ENCODE assay signal across 8 cellular contexts in genomic region chr3:156673732-156674045, GRCh38. TPM values are rescaled to one million over a fixed set of nuclear protein-coding genes. Genes with fewer than 3 reads are reported as not detected.
DNase-seq lines count a peak whose midpoint lies in the region; ATAC-seq and TF ChIP-seq lines count a peak whose summit lies in the region.

No MANE protein-coding gene starts in this region.

- H3K9me3 ChIP-seq in body of pancreas, result no peaks in the 10 kb centered on the region
- no peaks in the 10 kb centered on the region for H3K9me3 ChIP-seq in mesenchymal stem cell (ENCODE audit: control insufficient read depth, low read length)
- no peaks in the 10 kb centered on the region for H3K9me3 ChIP-seq in upper lobe of right lung

- peaks cover 2% of the 10 kb centered on the region for H3K9me3 Mint-ChIP-seq in activated naive CD4-positive, alpha-beta T cell treated with anti-CD3 and anti-CD28 coated beads, Interleukin-2, amount 10 ng/mL, durations not matched to agents 7 days and 5 days

- CTCF ChIA-PET in activated naive CD4-positive, alpha-beta T cell treated with anti-CD3 and anti-CD28 coated beads, Interleukin-2, amount 10 ng/mL, durations not matched to agents 7 days and 5 days (lab: Charles Lee), result interaction anchor here (0.7 to 5.1 kb wide), 18 partner anchors 9 to 464 kb away, joined by 3 to 34 read pairs (median 5); partner anchors contain the start of gene SSR3

- peak overlapping the region in 1 of 2 experiments; percentile 84 for H2BK12ac ChIP-seq in mesenchymal stem cell (ENCODE audit: low read length in 2 of 2)

- H3K27me3 ChIP-seq in body of pancreas (no peaks in the 10 kb centered on the region), mesenchymal stem cell (ENCODE audit: control insufficient read depth in 1 of 2, insufficient read depth in 1 of 2, low read length in 2 of 2) (no peaks in the 10 kb centered on the region), upper lobe of right lung (no peaks in the 10 kb centered on the region)

- peak overlapping the region; percentile 99 for H3K9ac ChIP-seq in mesenchymal stem cell (ENCODE audit: low read length)

- H3K4me1 ChIP-seq in body of pancreas (peaks cover 18% of the 10 kb centered on the region), mesenchymal stem cell (ENCODE audit: control insufficient read depth, insufficient read depth, low read depth, low read length) (peaks cover 2% of the 10 kb centered on the region), upper lobe of right lung (peaks cover 37% of the 10 kb centered on the region)

- H3K79me1 ChIP-seq in mesenchymal stem cell (replicated peaks; ENCODE audit: low read length, poor library complexity, severe bottlenecking), result no peaks in the 10 kb centered on the region

- peaks cover 30% of the 10 kb centered on the region for H3K36me3 Mint-ChIP-seq in activated naive CD4-positive, alpha-beta T cell treated with anti-CD3 and anti-CD28 coated beads, Interleukin-2, amount 10 ng/mL, durations not matched to agents 7 days and 5 days

- WGBS in body of pancreas, 2 donors, result 5 to 9% methylated on average over 10 of the region's 10 CpGs
- WGBS in mesenchymal stem cell, result 9% methylated on average over 10 of the region's 10 CpGs

- TF ChIP-seq POLR2A in body of pancreas (IDR thresholded peaks at IDR 0.05), result no peak

- H3K14ac ChIP-seq in mesenchymal stem cell (ENCODE audit: low read length in 2 of 2), result no peak overlapping the region

- no peak overlapping the region for H2AK5ac ChIP-seq in mesenchymal stem cell (ENCODE audit: low read length, severe bottlenecking)

- no peak overlapping the region for H2BK15ac ChIP-seq in mesenchymal stem cell (ENCODE audit: low read depth, poor library complexity, severe bottlenecking)

- peak overlapping the region; percentile 94 for H3K4me2 ChIP-seq in mesenchymal stem cell (ENCODE audit: low read length, poor library complexity, severe bottlenecking)

- peak overlapping the region; percentile 98 for H3K27ac Mint-ChIP-seq in activated naive CD4-positive, alpha-beta T cell treated with anti-CD3 and anti-CD28 coated beads, Interleukin-2, amount 10 ng/mL, durations not matched to agents 7 days and 5 days

- H3K4ac ChIP-seq in mesenchymal stem cell (ENCODE audit: low read depth in 1 of 2, low read length in 2 of 2), result peak overlapping the region in 1 of 2 experiments; percentile 61

- H2BK5ac ChIP-seq in mesenchymal stem cell (ENCODE audit: low read depth, low read length, poor library complexity, severe bottlenecking), result no peak overlapping the region

- H3K23ac ChIP-seq in mesenchymal stem cell (ENCODE audit: low read length in 2 of 2), result peak overlapping the region in 1 of 2 experiments; percentile 59

- H3K36me3 ChIP-seq in body of pancreas (replicated peaks in 1 of 2; ENCODE audit: insufficient read depth in 1 of 2, low read depth in 2 of 2) (peaks cover 0 to 6% of the 10 kb centered on the region in 2 donors), mesenchymal stem cell (ENCODE audit: control insufficient read depth in 1 of 2, insufficient read depth in 2 of 2, low read depth in 1 of 2, low read length in 2 of 2) (peaks cover 5 to 12% of the 10 kb centered on the region in 2 experiments), upper lobe of right lung (peaks cover 11% of the 10 kb centered on the region)

- H3K4me3 ChIP-seq in body of pancreas (peak overlapping the region in 1 of 2 donors; percentile 6), mesenchymal stem cell (ENCODE audit: insufficient read depth in 1 of 2, low read depth in 1 of 2, low read length in 2 of 2) (peak overlapping the region; percentile 83 to 97), upper lobe of right lung (peak overlapping the region; percentile 88)

- peaks cover 11% of the 10 kb centered on the region for H3K27me3 Mint-ChIP-seq in activated naive CD4-positive, alpha-beta T cell treated with anti-CD3 and anti-CD28 coated beads, Interleukin-2, amount 10 ng/mL, durations not matched to agents 7 days and 5 days

- no peak overlapping the region for H4K8ac ChIP-seq in mesenchymal stem cell (ENCODE audit: low read length)

- H3K27ac ChIP-seq in body of pancreas (peak overlapping the region; percentile 93 to 95 (median 94)), mesenchymal stem cell (ENCODE audit: low read length, poor library complexity, severe bottlenecking) (peak overlapping the region; percentile 79), upper lobe of right lung (peak overlapping the region; percentile 96)

- TF ChIP-seq CTCF in body of pancreas (IDR thresholded peaks at IDR 0.05) (no peak), upper lobe of right lung (IDR thresholded peaks at IDR 0.05) (no peak)

- peak overlapping the region in 1 of 2 experiments; percentile 96 for H3K18ac ChIP-seq in mesenchymal stem cell (ENCODE audit: low read depth in 1 of 2, low read length in 2 of 2)

- intact Hi-C loops in body of pancreas (cut with DNase I), result loop anchor here (10.0 kb wide), 1 partner anchor 401 kb away; no protein-coding TSS in a partner anchor
- intact Hi-C loops in upper lobe of right lung (cut with DNase I), result loop anchor here (10.0 kb wide), 2 partner anchors 411 to 461 kb away; no protein-coding TSS in a partner anchor

- peak overlapping the region; percentile 89 for H2AFZ ChIP-seq in mesenchymal stem cell (ENCODE audit: low read depth, low read length)

- peak overlapping the region; percentile 85 for H3K4me3 Mint-ChIP-seq in activated naive CD4-positive, alpha-beta T cell treated with anti-CD3 and anti-CD28 coated beads, Interleukin-2, amount 10 ng/mL, durations not matched to agents 7 days and 5 days

- no peak overlapping the region for H2BK120ac ChIP-seq in mesenchymal stem cell (ENCODE audit: low read depth, low read length)

- H3K4me1 Mint-ChIP-seq in activated naive CD4-positive, alpha-beta T cell treated with anti-CD3 and anti-CD28 coated beads, Interleukin-2, amount 10 ng/mL, durations not matched to agents 7 days and 5 days, result peaks cover 48% of the 10 kb centered on the region

- no peak for DNase-seq in activated naive CD4-positive, alpha-beta T cell treated with anti-CD3 and anti-CD28 coated beads, Interleukin-2, amount 10 ng/mL, durations not matched to agents 7 days and 5 days
- DNase-seq in activated naive CD4-positive, alpha-beta T cell treated with anti-CD3 and anti-CD28 coated beads, Interleukin-2, amount 50 U/mL, for 16 hours, result no peak
- DNase-seq in body of pancreas, result no peak
- no peak for DNase-seq in mesenchymal stem cell
- DNase-seq in upper lobe of right lung, result no peak
- no peak for DNase-seq in DMS53 (lab: John Stamatoyannopoulos, UW)
- DNase-seq in stimulated activated CD4-positive, alpha-beta T cell treated with anti-CD3 and anti-CD28 coated beads, Interleukin-4, amount 100 ng/mL, for 4 hours, result no peak

- ATAC-seq in body of pancreas, result no peak
- no peak for ATAC-seq in upper lobe of right lung
- no peak for ATAC-seq in HG03045 (IDR thresholded peaks at IDR 0.05; ENCODE audit: unreplicated experiment)

- no peak overlapping the region for H4K91ac ChIP-seq in mesenchymal stem cell (ENCODE audit: low read length)

RNA-seq across cellular contexts. Expression of gene TIPARP, which starts 0.7 kb away (rescaled TPM):
- total RNA-seq in body of pancreas (10 to 100 TPM; 12.5 to 13.2 TPM), upper lobe of right lung (56.9 TPM)
- polyA plus RNA-seq in mesenchymal stem cell (2013, experiment 1 of 2), result 6.3 TPM
- 5.7 TPM for polyA plus RNA-seq in mesenchymal stem cell (2013, experiment 2 of 2)
